12 cellular contexts compared by ENCODE assay signal in the genomic region with DNA sequence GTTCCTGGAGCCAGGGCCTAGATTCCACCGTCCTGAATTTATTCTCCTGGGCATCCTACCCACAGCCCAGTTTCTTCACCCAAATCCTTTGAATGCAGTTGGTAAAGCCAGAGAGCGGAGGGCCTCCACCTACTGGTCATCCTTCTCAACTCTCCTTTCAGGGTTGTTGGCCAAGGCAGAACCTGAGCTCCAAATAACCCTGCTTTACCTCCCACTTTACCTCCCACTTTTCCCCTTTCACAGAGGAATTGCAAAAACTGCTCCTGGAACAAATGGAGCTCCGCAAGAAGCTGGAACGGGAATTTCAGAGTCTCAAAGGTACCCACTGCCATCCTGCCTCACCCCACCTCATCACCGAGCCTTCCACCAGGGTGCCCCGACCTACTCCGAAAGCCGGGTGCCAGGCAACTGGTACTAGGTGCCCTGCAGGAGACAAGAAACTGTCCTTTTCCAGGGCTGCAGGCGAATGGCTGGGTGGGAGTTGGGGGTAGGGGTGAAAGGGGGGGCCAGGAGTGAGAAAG. TPM values are rescaled to one million over a fixed set of nuclear protein-coding genes. Genes with fewer than 3 reads are reported as not detected.
A peak's percentile ranks its signal among the peaks of the same experiment; 100 is the strongest.
DNase-seq lines count a peak whose midpoint lies in the region; ATAC-seq and TF ChIP-seq lines count a peak whose summit lies in the region.
"Had no signal": no experiment of that assay in that cellular context is flagged by ENCODE, and none has a peak within 500 bp of the region (broad histone marks: within the 10 kb centered on the region; RNA-seq: fewer than 3 reads in every experiment).

No MANE protein-coding gene starts in this region.

- intact Hi-C loops in sigmoid colon (cut with DNase I) = no loop called here
- intact Hi-C loops in Right ventricle myocardium inferior (cut with DNase I) = no loop called here

- H3K4me3 ChIP-seq in sigmoid colon = no peak overlapping the region
- H3K4me3 ChIP-seq: ascending aorta had no signal

- ATAC-seq in Right ventricle myocardium inferior = no peak
- ATAC-seq: left cardiac atrium, T-cell had no signal

- no peak overlapping the region for H3K4me3 Mint-ChIP-seq in T-helper 2 cell treated with Interferon-gamma antibody and Interleukin-4, amounts not matched to agents 5 μg/mL and 100 μg/mL, for 36 hours

- no peaks in the 10 kb centered on the region for H3K36me3 ChIP-seq in sigmoid colon
- H3K36me3 ChIP-seq: ascending aorta had no signal

- H3K9me3 Mint-ChIP-seq in T-helper 2 cell treated with Interferon-gamma antibody and Interleukin-4, amounts not matched to agents 5 μg/mL and 100 μg/mL, for 36 hours = no peaks in the 10 kb centered on the region
- H3K9me3 Mint-ChIP-seq: T-cell had no signal

- H3K27me3 Mint-ChIP-seq in T-helper 2 cell treated with Interferon-gamma antibody and Interleukin-4, amounts not matched to agents 5 μg/mL and 100 μg/mL, for 36 hours (ENCODE audit: low read depth) = peaks cover 82% of the 10 kb centered on the region

- H3K27ac ChIP-seq in sigmoid colon = no peak overlapping the region
- H3K27ac ChIP-seq: ascending aorta had no signal

- H3K9me3 ChIP-seq in sigmoid colon = no peaks in the 10 kb centered on the region
- H3K9me3 ChIP-seq: ascending aorta had no signal

- no peaks in the 10 kb centered on the region for H3K36me3 Mint-ChIP-seq in T-helper 2 cell treated with Interferon-gamma antibody and Interleukin-4, amounts not matched to agents 5 μg/mL and 100 μg/mL, for 36 hours (ENCODE audit: low read depth)
- H3K36me3 Mint-ChIP-seq: T-cell had no signal

- peak; percentile 31 for DNase-seq in SIG-M5 treated with dmso at 0.1 percent for 504 hours (lab: John Stamatoyannopoulos, UW; ENCODE audit: unreplicated experiment)
- DNase-seq in SIG-M5 (lab: John Stamatoyannopoulos, UW) = no peak
- peak; percentile 41 for DNase-seq in NAMALWA (ENCODE audit: low spot score)
- DNase-seq in cerebellar cortex (ENCODE audit: low spot score) = peak; percentile 57
- peak; percentile 53 for DNase-seq in sigmoid colon
- no peak for DNase-seq in GM19238 (ENCODE audit: insufficient read length, low spot score)
- DNase-seq in Right ventricle myocardium inferior (ENCODE audit: missing footprints) = no peak
- DNase-seq in T-helper 2 cell treated with Interferon-gamma antibody and Interleukin-4, amounts not matched to agents 5 μg/mL and 100 μg/mL, for 36 hours (ENCODE audit: low spot score) = no peak
- DNase-seq: GDM1, left cardiac atrium, T-cell had no signal

- no peak for TF ChIP-seq CTCF in sigmoid colon (IDR thresholded peaks at IDR 0.05)

- TF ChIP-seq POLR2A in sigmoid colon (IDR thresholded peaks at IDR 0.05) = no peak

- TF ChIP-seq EP300 in sigmoid colon (IDR thresholded peaks at IDR 0.05) = no peak

- H3K27me3 ChIP-seq in sigmoid colon = peaks cover 84 to 92% (median 89%) of the 10 kb centered on the region in 3 donors

- H3K4me1 Mint-ChIP-seq in T-helper 2 cell treated with Interferon-gamma antibody and Interleukin-4, amounts not matched to agents 5 μg/mL and 100 μg/mL, for 36 hours (ENCODE audit: low read depth) = peaks cover 22% of the 10 kb centered on the region

- no peak overlapping the region for H3K27ac Mint-ChIP-seq in T-helper 2 cell treated with Interferon-gamma antibody and Interleukin-4, amounts not matched to agents 5 μg/mL and 100 μg/mL, for 36 hours
- H3K27ac Mint-ChIP-seq: T-cell had no signal

- 18 to 34% methylated on average over 9 of the region's 9 CpGs for WGBS in sigmoid colon, 2 donors

- peaks cover 0 to 72% (median 69%) of the 10 kb centered on the region in 4 donors for H3K4me1 ChIP-seq in sigmoid colon

RNA-seq across cellular contexts. Expression of gene SKOR1, which starts 6.8 kb away (rescaled TPM):
- total RNA-seq in sigmoid colon = 1 to 10 TPM in 2 of 4 donors, under 1 TPM in 1, not detected in 1; 0.99 to 1.6 (median 1.1) TPM
- polyA plus RNA-seq in sigmoid colon = under 1 TPM in 1 of 3 donors, not detected in 2; 0.25 TPM
- total RNA-seq in Right ventricle myocardium inferior = not detected
- total RNA-seq: ascending aorta had no signal

RNA-seq across cellular contexts. Expression of gene RNU6-1, which starts 7.8 kb away (rescaled TPM):
- total RNA-seq in sigmoid colon (not detected), Right ventricle myocardium inferior (not detected)
- polyA plus RNA-seq in sigmoid colon = not detected
- total RNA-seq: ascending aorta, left cardiac atrium, T-cell had no signal

Comparison
In these comparisons a context has a peak if more than half of its experiments do, and no peak if none do; other contexts are left out.
1. DNase-seq: peak in SIG-M5 treated with dmso at 0.1 percent for 504 hours (single experiment), NAMALWA (single experiment), cerebellar cortex (single experiment) and sigmoid colon (single experiment); none in SIG-M5 (single experiment), GM19238 (single experiment), Right ventricle myocardium inferior (single experiment) and T-helper 2 cell treated with Interferon-gamma antibody and Interleukin-4, amounts not matched to agents 5 μg/mL and 100 μg/mL, for 36 hours (single experiment).